Comparison of ENCODE assay signal across 2 cellular contexts in genomic region chr5:813575-813974, GRCh38. TPM values are rescaled to one million over a fixed set of nuclear protein-coding genes. Genes with fewer than 3 reads are reported as not detected.
"Had no signal": no experiment of that assay in that cellular context is flagged by ENCODE, and none has a peak within 500 bp of the region (broad histone marks: within the 10 kb centered on the region; RNA-seq: fewer than 3 reads in every experiment).

No MANE protein-coding gene starts in this region.

RNA-seq across cellular contexts. Expression of gene ZDHHC11B, which starts 29.0 kb away (rescaled TPM):
- total RNA-seq: GM23248, IMR-90 had no signal
